17 cellular contexts compared by ENCODE assay signal in genomic region chr21:18803624-18804023, GRCh38.
"Had no signal": no experiment of that assay in that cellular context is flagged by ENCODE, and none has a peak within 500 bp of the region (broad histone marks: within the 10 kb centered on the region; RNA-seq: fewer than 3 reads in every experiment).

No MANE protein-coding gene starts in this region.

- H3K36me3 ChIP-seq: SJSA1 had no signal

- H3K4me1 ChIP-seq: SJSA1 had no signal

- H3K4me3 Mint-ChIP-seq: T-helper 17 cell had no signal

- ATAC-seq: T-helper 17 cell had no signal

- H3K4me3 ChIP-seq: SJSA1 had no signal

- H3K4me1 Mint-ChIP-seq: T-helper 17 cell had no signal

- H3K27me3 ChIP-seq: SJSA1 had no signal

- H3K27ac Mint-ChIP-seq: T-helper 17 cell had no signal

- H3K9me3 ChIP-seq: SK-N-SH had no signal

- H3K9ac ChIP-seq: SK-N-SH had no signal

- H3K4me2 ChIP-seq: SK-N-SH had no signal

- H3K27me3 Mint-ChIP-seq: T-helper 17 cell had no signal

- H3K27ac ChIP-seq: RWPE1, SJSA1 had no signal

- DNase-seq: KBM-7, NCI-H1092, NCI-H1105 treated with DMSO at 0.1 percent for 48 hours, NCI-H146, NCI-H1694 treated with DMSO at 0.1 percent for 48 hours, NCI-H1930, NCI-H2107, NCI-H345, NCI-H446 treated with DMSO at 0.1 percent for 48 hours, NCI-H510A treated with DMSO at 0.1 percent for 48 hours, NCI-H526, SIG-M5, SK-N-SH, T-helper 1 cell, T-helper 17 cell had no signal
